10 cellular contexts compared by ENCODE assay signal in genomic region chr1:8020032-8020431, GRCh38. TPM values are rescaled to one million over a fixed set of nuclear protein-coding genes. Genes with fewer than 3 reads are reported as not detected.
DNase-seq lines count a peak whose midpoint lies in the region; ATAC-seq, FAIRE-seq and TF ChIP-seq lines count a peak whose summit lies in the region.
"Had no signal": no experiment of that assay in that cellular context is flagged by ENCODE, and none has a peak within 500 bp of the region (broad histone marks: within the 10 kb centered on the region; RNA-seq: fewer than 3 reads in every experiment).

No MANE protein-coding gene starts in this region.

- H3K36me3 ChIP-seq in HUES48 (ENCODE audit: control insufficient read depth, insufficient read depth, low read length): no peaks in the 10 kb centered on the region
- peaks cover 0 to 3% (median 0%) of the 10 kb centered on the region in 4 donors for H3K36me3 ChIP-seq in stomach

- H3K4me3 ChIP-seq in HUES48 (ENCODE audit: low read depth, low read length) (no peak overlapping the region), stomach (peak overlapping the region in 1 of 4 donors; percentile 74)

- peak; percentile 58 for DNase-seq in SKM-1 treated with dmso at 0.1 percent for 144 hours (lab: John Stamatoyannopoulos, UW; ENCODE audit: unreplicated experiment)
- no peak for DNase-seq in stomach
- DNase-seq in hepatic stellate cell (ENCODE audit: low spot score): no peak
- DNase-seq in NK-92 treated with Interleukin-12 subunit alpha and Interleukin-12 subunit beta, amount 100 ng/mL, for 24 hours (lab: John Stamatoyannopoulos, UW): no peak
- DNase-seq: activated naive CD4-positive, alpha-beta T cell treated with anti-CD3 and anti-CD28 coated beads, Interleukin-2, amount 10 ng/mL, durations not matched to agents 7 days and 5 days had no signal

- TF ChIP-seq CTCF in stomach (IDR thresholded peaks at IDR 0.05): no peak

- H3K9ac ChIP-seq in HUES48 (ENCODE audit: low read depth, low read length): no peak overlapping the region

- TF ChIP-seq POLR2A in stomach (IDR thresholded peaks at IDR 0.05): no peak

- H3K27ac ChIP-seq in HUES48 (ENCODE audit: low read depth, low read length): peak overlapping the region; percentile 58
- H3K27ac ChIP-seq in stomach: peak overlapping the region in 4 of 5 donors; percentile 52 to 98 (median 76)

- H3K9me3 ChIP-seq in HUES48 (ENCODE audit: control insufficient read depth, insufficient read depth, low read length) (no peaks in the 10 kb centered on the region), stomach (no peaks in the 10 kb centered on the region)

- peaks cover 92% of the 10 kb centered on the region for H3K4me1 ChIP-seq in HUES48 (ENCODE audit: control insufficient read depth, insufficient read depth, low read length)
- peaks cover 43 to 94% (median 75%) of the 10 kb centered on the region in 4 donors for H3K4me1 ChIP-seq in stomach

- TF ChIP-seq EP300 in stomach (IDR thresholded peaks at IDR 0.05): no peak

- H3K27me3 ChIP-seq in HUES48 (ENCODE audit: control insufficient read depth, insufficient read depth, low read length) (no peaks in the 10 kb centered on the region), stomach (no peaks in the 10 kb centered on the region)

- peak; percentile 97 for FAIRE-seq in islet of Langerhans (lab: Jason Lieb, UNC)
- FAIRE-seq: GM18507 had no signal

- ATAC-seq in GM21381 (IDR thresholded peaks at IDR 0.05; ENCODE audit: unreplicated experiment) (no peak), GM21717 (IDR thresholded peaks at IDR 0.05; ENCODE audit: unreplicated experiment) (no peak)

- intact Hi-C loops in stomach (cut with DNase I; ENCODE audit: low total_unique reads): no loop called here

RNA-seq across cellular contexts. Expression of gene ERRFI1, which starts 6.1 kb away (rescaled TPM):
- total RNA-seq in stomach: 100 to 1,000 TPM in 3 of 5 donors, 10 to 100 TPM in 1, 1 to 10 TPM in 1; 3.5 to 201 (median 134) TPM
- polyA plus RNA-seq in stomach: 10 to 100 TPM; 31.4 to 47.7 (median 41.4) TPM

RNA-seq across cellular contexts. Expression of gene PARK7, which starts 58.5 kb away (rescaled TPM):
- total RNA-seq in stomach: 100 to 1,000 TPM in 2 of 5 donors, 10 to 100 TPM in 3; 41.4 to 149 (median 98.1) TPM
- 100 to 1,000 TPM; 281 to 350 (median 311) TPM for polyA plus RNA-seq in stomach
